In genomic region chr1:62237361-62237760, GRCh38 we compare ENCODE assay signal across 15 cellular contexts. TPM values are rescaled to one million over a fixed set of nuclear protein-coding genes. Genes with fewer than 3 reads are reported as not detected.
"Had no signal": no experiment of that assay in that cellular context is flagged by ENCODE, and none has a peak within 500 bp of the region (broad histone marks: within the 10 kb centered on the region; RNA-seq: fewer than 3 reads in every experiment).

No MANE protein-coding gene starts in this region.

- H3K9me3 ChIP-seq: gastrocnemius medialis, pancreas, stomach, vagina had no signal

- H3K4me2 ChIP-seq: hepatocyte had no signal

- DNase-seq: activated CD4-positive, alpha-beta T cell treated with anti-CD3 and anti-CD28 coated beads for 48 hours; activated CD8-positive, alpha-beta memory T cell treated with anti-CD3 and anti-CD28 coated beads, Interleukin-2, amount 50 U/mL, for 48 hours; activated CD8-positive, alpha-beta T cell treated with anti-CD3 and anti-CD28 coated beads, Interleukin-2, amount 10 ng/mL, durations not matched to agents 7 days and 5 days; activated naive CD4-positive, alpha-beta T cell; aorta; gastrocnemius medialis; kidney glomerular epithelial cell; pancreas; stomach had no signal

- H3K79me2 ChIP-seq: hepatocyte had no signal

- H3K27me3 ChIP-seq: gastrocnemius medialis, hepatocyte, pancreas, stomach, vagina had no signal

- H3K27ac ChIP-seq: gastrocnemius medialis, hepatocyte, pancreas, stomach, vagina had no signal

- H3K4me1 ChIP-seq: gastrocnemius medialis, pancreas had no signal

- ATAC-seq: activated CD8-positive, alpha-beta T cell treated with anti-CD3 and anti-CD28 coated beads, Interleukin-2, amount 10 ng/mL, durations not matched to agents 7 days and 5 days; gastrocnemius medialis; pancreas had no signal

- H3K36me3 ChIP-seq: gastrocnemius medialis, pancreas, stomach, vagina had no signal

- H2AFZ ChIP-seq: hepatocyte had no signal

- H3K4me3 ChIP-seq: gastrocnemius medialis, hepatocyte, pancreas, skin epidermis, stomach, vagina had no signal

RNA-seq across cellular contexts. Expression of gene L1TD1, which starts 42.7 kb away (rescaled TPM):
- total RNA-seq: activated CD8-positive, alpha-beta T cell treated with anti-CD3 and anti-CD28 coated beads, Interleukin-2, amount 10 ng/mL, durations not matched to agents 7 days and 5 days; activated T-helper 1 cell treated with anti-CD3 and anti-CD28 coated beads, Interleukin-12 subunit alpha, Interleukin-12 subunit beta, Interleukin-2, Interleukin-4 antibody, amounts not matched to agents 30 ng/mL and 10 ng/mL and 1 ng/mL, durations not matched to agents 14 hours and 24 hours and 36 hours; gastrocnemius medialis; myocyte; vagina had no signal
- polyA plus RNA-seq: fibroblast of lung had no signal
